24 cellular contexts compared by ENCODE assay signal in the genomic region with DNA sequence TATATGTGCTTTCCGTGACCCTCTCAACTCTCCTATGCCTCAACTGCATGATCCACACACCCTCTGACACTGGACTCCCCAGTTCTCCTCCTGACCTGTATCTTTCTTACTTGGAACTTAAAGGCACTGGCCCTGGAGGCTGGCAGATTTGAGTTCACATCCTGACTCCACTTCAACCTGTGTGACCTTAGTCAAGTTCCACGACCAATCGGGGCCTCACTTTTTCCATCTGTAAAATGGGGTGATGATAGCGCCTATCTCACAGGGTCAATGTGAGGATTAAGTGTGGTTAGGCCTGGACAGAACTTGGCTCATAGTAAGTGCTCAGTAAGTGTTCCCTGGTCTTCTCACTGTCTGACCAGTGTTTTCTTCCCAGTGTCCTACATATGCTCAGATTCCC. TPM values are rescaled to one million over a fixed set of nuclear protein-coding genes. Genes with fewer than 3 reads are reported as not detected.
DNase-seq lines count a peak whose midpoint lies in the region; ATAC-seq, FAIRE-seq and TF ChIP-seq lines count a peak whose summit lies in the region.
"Had no signal": no experiment of that assay in that cellular context is flagged by ENCODE, and none has a peak within 500 bp of the region (broad histone marks: within the 10 kb centered on the region; RNA-seq: fewer than 3 reads in every experiment).

No MANE protein-coding gene starts in this region.

- no peak overlapping the region for H3K27ac ChIP-seq in HepG2 (ENCODE audit: extremely low read length, insufficient read depth, low read length)
- no peak overlapping the region for H3K27ac ChIP-seq in right lobe of liver
- no peak overlapping the region for H3K27ac ChIP-seq in smooth muscle cell (ENCODE audit: low read depth)
- H3K27ac ChIP-seq: C4-2B, foreskin keratinocyte, left ventricle myocardium inferior, Peyer's patch, SJSA1 had no signal

- H3K27me3 Mint-ChIP-seq in activated B cell treated with CpG ODN at 0.5 μM for 24 hours (no peaks in the 10 kb centered on the region), immature natural killer cell (ENCODE audit: low read depth in 3 of 3) (peaks cover 0 to 1% (median 0%) of the 10 kb centered on the region in 3 donors)
- H3K27me3 Mint-ChIP-seq in effector memory CD8-positive, alpha-beta T cell: no peaks in the 10 kb centered on the region

- 92% methylated on average over 4 of the region's 4 CpGs for WGBS in HepG2 (ENCODE audit: low lambda C conversion rate)
- 89% methylated on average over 3 of the region's 4 CpGs for WGBS in right lobe of liver (ENCODE audit: insufficient coverage, low coverage, low lambda C conversion rate, missing lambda C conversion rate)
- WGBS in smooth muscle cell (ENCODE audit: low lambda C conversion rate): 94% methylated on average over 4 of the region's 4 CpGs

- in situ Hi-C loops in HepG2 (cut with HindIII; ENCODE audit: extremely low pct_ligation_motif_present, low pct_unique_long_range_greater_than_20kb): no loop called here

- TF ChIP-seq POLR2A in HepG2 (IDR thresholded peaks at IDR 0.05; ENCODE audit: insufficient read depth in 1 of 2, low read depth in 2 of 2, low read length in 2 of 2): no peak
- no peak for TF ChIP-seq POLR2A in right lobe of liver (IDR thresholded peaks at IDR 0.05)

- H3K9ac ChIP-seq in HepG2 (ENCODE audit: insufficient read depth, low read depth, low read length) (no peak overlapping the region), smooth muscle cell (ENCODE audit: low read depth) (no peak overlapping the region)

- H3K9me3 ChIP-seq in HepG2 (ENCODE audit: low read length): no peaks in the 10 kb centered on the region
- H3K9me3 ChIP-seq in right lobe of liver: no peaks in the 10 kb centered on the region
- H3K9me3 ChIP-seq in smooth muscle cell (replicated peaks; ENCODE audit: low read depth): no peaks in the 10 kb centered on the region
- H3K9me3 ChIP-seq: left ventricle myocardium inferior, Peyer's patch, SJSA1 had no signal

- H3K4me3 ChIP-seq in HepG2 (replicated peaks in 1 of 3; ENCODE audit: insufficient read depth in 1 of 3, low read depth in 2 of 3, low read length in 3 of 3) (no peak overlapping the region), right lobe of liver (no peak overlapping the region), smooth muscle cell (no peak overlapping the region)
- H3K4me3 ChIP-seq: left ventricle myocardium inferior, Peyer's patch, SJSA1 had no signal

- peaks cover 4% of the 10 kb centered on the region for H3K4me1 Mint-ChIP-seq in activated B cell treated with CpG ODN at 0.5 μM for 24 hours
- H3K4me1 Mint-ChIP-seq in immature natural killer cell: no peaks in the 10 kb centered on the region
- peaks cover 0 to 2% of the 10 kb centered on the region in 2 donors for H3K4me1 Mint-ChIP-seq in effector memory CD8-positive, alpha-beta T cell (ENCODE audit: low read depth in 2 of 2)

- no peak for DNase-seq in HepG2 (ENCODE audit: low spot score)
- no peak for DNase-seq in right lobe of liver
- no peak for DNase-seq in activated B cell treated with CpG ODN at 0.5 μM for 24 hours
- no peak for DNase-seq in immature natural killer cell
- DNase-seq in urothelium cell line (ENCODE audit: low spot score): peak; percentile 6
- no peak for DNase-seq in effector memory CD8-positive, alpha-beta T cell
- DNase-seq in smooth muscle cell (lab: John Stamatoyannopoulos, UW; ENCODE audit: unreplicated experiment): no peak
- DNase-seq in stimulated activated CD4-positive, alpha-beta T cell treated with anti-CD3 and anti-CD28 coated beads, Interleukin-4, amount 100 ng/mL, for 1 hour: no peak
- DNase-seq: activated CD4-positive, alpha-beta T cell treated with anti-CD3 and anti-CD28 coated beads for 48 hours; activated gamma-delta T cell treated with Interleukin-2 at 50 U/mL for 16 hours; aorta; central memory CD4-positive, alpha-beta T cell; foreskin keratinocyte; left ventricle myocardium inferior; NCI-H1105 treated with DMSO at 0.1 percent for 48 hours; NCI-H510A; NK-92 treated with Interleukin-12 subunit alpha and Interleukin-12 subunit beta, amount 100 ng/mL, for 24 hours; Peyer's patch; retina; substantia nigra had no signal

- H3K9me3 Mint-ChIP-seq in activated B cell treated with CpG ODN at 0.5 μM for 24 hours (no peaks in the 10 kb centered on the region), immature natural killer cell (no peaks in the 10 kb centered on the region)
- H3K9me3 Mint-ChIP-seq in effector memory CD8-positive, alpha-beta T cell: no peaks in the 10 kb centered on the region
- H3K9me3 Mint-ChIP-seq: T-helper 1 cell treated with Interleukin-12 subunit alpha and Interleukin-12 subunit beta and Interleukin-4 antibody, amounts not matched to agents 30 μg/mL and 1 μg/mL, for 36 hours had no signal

- H3F3A ChIP-seq in smooth muscle cell (ENCODE audit: low read depth): no peaks in the 10 kb centered on the region

- ATAC-seq in HepG2 (no peak), right lobe of liver (no peak), activated B cell treated with CpG ODN at 0.5 μM for 24 hours (ENCODE audit: low read depth) (no peak)
- no peak for ATAC-seq in effector memory CD8-positive, alpha-beta T cell (replicated peaks)
- ATAC-seq: foreskin keratinocyte had no signal

- no TSS peak for BruUV-seq in HepG2 (replicated peaks; lab: Mats Ljungman, UMichigan)

- no peak overlapping the region for H3K4me3 Mint-ChIP-seq in activated B cell treated with CpG ODN at 0.5 μM for 24 hours
- no peak overlapping the region for H3K4me3 Mint-ChIP-seq in immature natural killer cell
- no peak overlapping the region for H3K4me3 Mint-ChIP-seq in effector memory CD8-positive, alpha-beta T cell
- H3K4me3 Mint-ChIP-seq: T-helper 1 cell treated with Interleukin-12 subunit alpha and Interleukin-12 subunit beta and Interleukin-4 antibody, amounts not matched to agents 30 μg/mL and 1 μg/mL, for 36 hours had no signal

- TF ChIP-seq EP300 in HepG2 (IDR thresholded peaks at IDR 0.05; ENCODE audit: low read depth in 2 of 2, low read length in 2 of 2): no peak
- TF ChIP-seq EP300 in HepG2 (CRISPR knock-in tag; IDR thresholded peaks at IDR 0.05; ENCODE audit: borderline replicate concordance): no peak

- H3K27ac Mint-ChIP-seq in activated B cell treated with CpG ODN at 0.5 μM for 24 hours (peak overlapping the region; percentile 60), immature natural killer cell (peak overlapping the region in 4 of 6 donors; percentile 25 to 46 (median 36))
- peak overlapping the region in 1 of 2 donors; percentile 25 for H3K27ac Mint-ChIP-seq in effector memory CD8-positive, alpha-beta T cell
- H3K27ac Mint-ChIP-seq: T-helper 1 cell treated with Interleukin-12 subunit alpha and Interleukin-12 subunit beta and Interleukin-4 antibody, amounts not matched to agents 30 μg/mL and 1 μg/mL, for 36 hours had no signal

- H2AFZ ChIP-seq in HepG2 (ENCODE audit: low read length) (no peak overlapping the region), smooth muscle cell (ENCODE audit: low read depth) (no peak overlapping the region)

- H3K27me3 ChIP-seq in HepG2 (ENCODE audit: control insufficient read depth in 1 of 2, insufficient read depth in 2 of 2, low read length in 2 of 2) (no peaks in the 10 kb centered on the region), right lobe of liver (no peaks in the 10 kb centered on the region), smooth muscle cell (ENCODE audit: low read depth) (no peaks in the 10 kb centered on the region)
- H3K27me3 ChIP-seq: foreskin keratinocyte, Peyer's patch, SJSA1 had no signal

- TF ChIP-seq CTCF in HepG2 (CRISPR knock-in tag; IDR thresholded peaks at IDR 0.05): no peak
- TF ChIP-seq CTCF in right lobe of liver (IDR thresholded peaks at IDR 0.05): no peak
- no peak for TF ChIP-seq CTCF in activated B cell treated with CpG ODN at 0.5 μM for 24 hours (IDR thresholded peaks at IDR 0.05)
- no peak for TF ChIP-seq CTCF in smooth muscle cell (IDR thresholded peaks at IDR 0.05; ENCODE audit: borderline replicate concordance, insufficient read depth, poor library complexity, severe bottlenecking)

- intact Hi-C loops in HepG2 (cut with micrococcal nuclease; ENCODE audit: unreplicated experiment) (no loop called here), right lobe of liver (cut with DNase I) (no loop called here), activated B cell treated with CpG ODN at 0.5 μM for 24 hours (cut with micrococcal nuclease) (loop anchor here (10.0 kb wide), 1 partner anchor 63 kb away; no protein-coding TSS in a partner anchor)

- peaks cover 43 to 75% of the 10 kb centered on the region in 2 experiments for H3K36me3 ChIP-seq in HepG2 (replicated peaks in 1 of 2; ENCODE audit: control insufficient read depth in 1 of 2, insufficient read depth in 2 of 2, low read length in 2 of 2)
- peaks cover 0 to 90% (median 41%) of the 10 kb centered on the region in 4 donors for H3K36me3 ChIP-seq in right lobe of liver
- peaks cover 20% of the 10 kb centered on the region for H3K36me3 ChIP-seq in smooth muscle cell (ENCODE audit: low read depth)

- CTCF ChIA-PET in HepG2 (lab: Yijun Ruan, JAX; ENCODE audit: low intra/inter-chr PET ratio, low total read pairs): no interaction called here
- CTCF ChIA-PET in activated B cell treated with CpG ODN at 0.5 μM for 24 hours (lab: Charles Lee): no interaction called here

- H3K36me3 Mint-ChIP-seq in activated B cell treated with CpG ODN at 0.5 μM for 24 hours (ENCODE audit: low read depth): peaks cover 88% of the 10 kb centered on the region
- H3K36me3 Mint-ChIP-seq in immature natural killer cell: peaks cover 40 to 67% (median 52%) of the 10 kb centered on the region in 3 donors
- peaks cover 97% of the 10 kb centered on the region for H3K36me3 Mint-ChIP-seq in effector memory CD8-positive, alpha-beta T cell (ENCODE audit: insufficient read depth)

- H3K4me1 ChIP-seq in HepG2 (ENCODE audit: insufficient read depth, low read length) (peaks cover 30% of the 10 kb centered on the region), right lobe of liver (no peaks in the 10 kb centered on the region), smooth muscle cell (ENCODE audit: low read depth) (no peaks in the 10 kb centered on the region)
- H3K4me1 ChIP-seq: Peyer's patch, SJSA1 had no signal

- FAIRE-seq in HepG2 (lab: Jason Lieb, UNC) (no peak), urothelium cell line (lab: Jason Lieb, UNC) (no peak)
- FAIRE-seq: H1 had no signal

- H3K4me2 ChIP-seq in HepG2 (ENCODE audit: low read depth, low read length) (no peak overlapping the region), smooth muscle cell (no peak overlapping the region)

- no peak for TF ChIP-seq RAD21 in HepG2 (CRISPR knock-in tag; IDR thresholded peaks at IDR 0.05)

- H4K20me1 ChIP-seq in HepG2 (ENCODE audit: insufficient read depth, low read length) (no peaks in the 10 kb centered on the region), smooth muscle cell (ENCODE audit: low read depth) (no peaks in the 10 kb centered on the region)

- no peaks in the 10 kb centered on the region for H3K79me2 ChIP-seq in HepG2 (ENCODE audit: insufficient read depth, low read length)
- no peaks in the 10 kb centered on the region for H3K79me2 ChIP-seq in smooth muscle cell (ENCODE audit: low read depth)

- POLR2A ChIA-PET in HepG2 (lab: Yijun Ruan, JAX): no interaction called here
- POLR2A ChIA-PET in activated B cell treated with CpG ODN at 0.5 μM for 24 hours (lab: Charles Lee): no interaction called here

RNA-seq across cellular contexts. Expression of a gene that starts 25.1 kb away (rescaled TPM):
- total RNA-seq in HepG2 (2016; rRNA removed; fragmentation: Illumina TruSeq; extraction: Trizol) (8.7 and 12.6 TPM in 2 replicates), right lobe of liver (10 to 100 TPM; 17.2 to 44.2 (median 31.2) TPM), activated B cell treated with CpG ODN at 0.5 μM for 24 hours (160 and 186 TPM in 2 replicates), smooth muscle cell (17.4 and 19.1 TPM in 2 replicates)
- total RNA-seq in HepG2 (2016; cell fraction: cytosol; rRNA removed; fragmentation: Illumina TruSeq; extraction: Trizol; ENCODE audit: low read depth): 4.7 and 4.9 TPM in 2 replicates
- 9.0 and 11.2 TPM in 2 replicates for total RNA-seq in HepG2 (2016; cell fraction: insoluble cytoplasmic fraction; rRNA removed; fragmentation: Illumina TruSeq; extraction: Trizol)
- total RNA-seq in HepG2 (2016; cell fraction: membrane; rRNA removed; fragmentation: Illumina TruSeq; extraction: Trizol): 5.9 and 7.4 TPM in 2 replicates
- 15.1 and 17.8 TPM in 2 replicates for total RNA-seq in HepG2 (2016; cell fraction: nucleus; rRNA removed; fragmentation: Illumina TruSeq; extraction: Trizol)
- polyA plus RNA-seq in HepG2 (2011; rRNA removed) (19.3 and 20.7 TPM in 2 replicates), immature natural killer cell (10 to 100 TPM in 1 of 3 donors, 1 to 10 TPM in 2; 3.0 to 13.3 (median 4.0) TPM), smooth muscle cell (6.0 and 9.2 TPM in 2 replicates)
- polyA plus RNA-seq in HepG2 (2011; cell fraction: cytosol; rRNA removed): 8.5 and 11.8 TPM in 2 replicates
- 53.5 and 61.6 TPM in 2 replicates for polyA plus RNA-seq in HepG2 (2011; cell fraction: nucleus; rRNA removed)
- polyA plus RNA-seq in HepG2 (2012): 29.8 and 37.5 TPM in 2 replicates
- 0.89 and 1.4 TPM in 2 replicates for polyA plus RNA-seq in HepG2 (2016; cell fraction: cytosol; fragmentation: Illumina TruSeq; extraction: Trizol; ENCODE audit: low read depth)
- 13.1 and 15.0 TPM in 2 replicates for polyA plus RNA-seq in HepG2 (2016; cell fraction: insoluble cytoplasmic fraction; fragmentation: Illumina TruSeq; extraction: Trizol; ENCODE audit: low read depth)
- polyA plus RNA-seq in HepG2 (2016; cell fraction: membrane; fragmentation: Illumina TruSeq; extraction: Trizol; ENCODE audit: low read depth): 3.1 and 3.3 TPM in 2 replicates
- polyA plus RNA-seq in HepG2 (2016; cell fraction: nucleus; fragmentation: Illumina TruSeq; extraction: Trizol; ENCODE audit: insufficient read depth, low read depth): 23.8 and 27.5 TPM in 2 replicates
- 27.6 and 72.5 TPM in 2 replicates for polyA minus RNA-seq in HepG2 (2011; rRNA and poly(A)+ RNA removed; ENCODE audit: low replicate concordance)
- polyA minus RNA-seq in HepG2 (2011; cell fraction: cytosol; rRNA and poly(A)+ RNA removed): 18.2 and 19.5 TPM in 2 replicates
- 76.6 and 109 TPM in 2 replicates for polyA minus RNA-seq in HepG2 (2011; cell fraction: nucleus; rRNA and poly(A)+ RNA removed)

RNA-seq across cellular contexts. Expression of a gene that starts 32.1 kb away (rescaled TPM):
- total RNA-seq in HepG2 (2016; rRNA removed; fragmentation: Illumina TruSeq; extraction: Trizol): 72.5 and 79.2 TPM in 2 replicates
- 47.5 and 49.3 TPM in 2 replicates for total RNA-seq in HepG2 (2016; cell fraction: cytosol; rRNA removed; fragmentation: Illumina TruSeq; extraction: Trizol; ENCODE audit: low read depth)
- total RNA-seq in HepG2 (2016; cell fraction: insoluble cytoplasmic fraction; rRNA removed; fragmentation: Illumina TruSeq; extraction: Trizol): 69.0 and 72.8 TPM in 2 replicates
- 108 and 112 TPM in 2 replicates for total RNA-seq in HepG2 (2016; cell fraction: membrane; rRNA removed; fragmentation: Illumina TruSeq; extraction: Trizol)
- 36.9 and 40.9 TPM in 2 replicates for total RNA-seq in HepG2 (2016; cell fraction: nucleus; rRNA removed; fragmentation: Illumina TruSeq; extraction: Trizol)
- 40.9 and 42.0 TPM in 2 replicates for polyA plus RNA-seq in HepG2 (2011; rRNA removed)
- polyA plus RNA-seq in HepG2 (2011; cell fraction: cytosol; rRNA removed): 55.5 and 55.6 TPM in 2 replicates
- polyA plus RNA-seq in HepG2 (2011; cell fraction: nucleus; rRNA removed): 40.4 and 42.4 TPM in 2 replicates
- polyA plus RNA-seq in HepG2 (2012): 51.9 and 69.8 TPM in 2 replicates
- polyA plus RNA-seq in HepG2 (2016; cell fraction: cytosol; fragmentation: Illumina TruSeq; extraction: Trizol; ENCODE audit: low read depth): 33.1 and 37.3 TPM in 2 replicates
- polyA plus RNA-seq in HepG2 (2016; cell fraction: insoluble cytoplasmic fraction; fragmentation: Illumina TruSeq; extraction: Trizol; ENCODE audit: low read depth): 63.0 and 67.7 TPM in 2 replicates
- 61.4 and 61.5 TPM in 2 replicates for polyA plus RNA-seq in HepG2 (2016; cell fraction: membrane; fragmentation: Illumina TruSeq; extraction: Trizol; ENCODE audit: low read depth)
- 37.9 and 47.5 TPM in 2 replicates for polyA plus RNA-seq in HepG2 (2016; cell fraction: nucleus; fragmentation: Illumina TruSeq; extraction: Trizol; ENCODE audit: insufficient read depth, low read depth)
- polyA minus RNA-seq in HepG2 (2011; rRNA and poly(A)+ RNA removed; ENCODE audit: low replicate concordance): 26.4 and 52.5 TPM in 2 replicates
- polyA minus RNA-seq in HepG2 (2011; cell fraction: cytosol; rRNA and poly(A)+ RNA removed): 59.4 and 68.5 TPM in 2 replicates
- polyA minus RNA-seq in HepG2 (2011; cell fraction: nucleus; rRNA and poly(A)+ RNA removed): 57.7 and 67.5 TPM in 2 replicates
- total RNA-seq in right lobe of liver: 10 to 100 TPM in 1 of 6 experiments, 1 to 10 TPM in 5; 3.6 to 10.2 (median 6.9) TPM
- 140 and 163 TPM in 2 replicates for total RNA-seq in activated B cell treated with CpG ODN at 0.5 μM for 24 hours
- polyA plus RNA-seq in immature natural killer cell: 10 to 100 TPM in 2 of 3 donors, 1 to 10 TPM in 1; 3.8 to 55.1 (median 16.8) TPM
- total RNA-seq in smooth muscle cell: 10.6 and 12.2 TPM in 2 replicates
- 10.7 and 17.9 TPM in 2 replicates for polyA plus RNA-seq in smooth muscle cell
